In the genomic region with DNA sequence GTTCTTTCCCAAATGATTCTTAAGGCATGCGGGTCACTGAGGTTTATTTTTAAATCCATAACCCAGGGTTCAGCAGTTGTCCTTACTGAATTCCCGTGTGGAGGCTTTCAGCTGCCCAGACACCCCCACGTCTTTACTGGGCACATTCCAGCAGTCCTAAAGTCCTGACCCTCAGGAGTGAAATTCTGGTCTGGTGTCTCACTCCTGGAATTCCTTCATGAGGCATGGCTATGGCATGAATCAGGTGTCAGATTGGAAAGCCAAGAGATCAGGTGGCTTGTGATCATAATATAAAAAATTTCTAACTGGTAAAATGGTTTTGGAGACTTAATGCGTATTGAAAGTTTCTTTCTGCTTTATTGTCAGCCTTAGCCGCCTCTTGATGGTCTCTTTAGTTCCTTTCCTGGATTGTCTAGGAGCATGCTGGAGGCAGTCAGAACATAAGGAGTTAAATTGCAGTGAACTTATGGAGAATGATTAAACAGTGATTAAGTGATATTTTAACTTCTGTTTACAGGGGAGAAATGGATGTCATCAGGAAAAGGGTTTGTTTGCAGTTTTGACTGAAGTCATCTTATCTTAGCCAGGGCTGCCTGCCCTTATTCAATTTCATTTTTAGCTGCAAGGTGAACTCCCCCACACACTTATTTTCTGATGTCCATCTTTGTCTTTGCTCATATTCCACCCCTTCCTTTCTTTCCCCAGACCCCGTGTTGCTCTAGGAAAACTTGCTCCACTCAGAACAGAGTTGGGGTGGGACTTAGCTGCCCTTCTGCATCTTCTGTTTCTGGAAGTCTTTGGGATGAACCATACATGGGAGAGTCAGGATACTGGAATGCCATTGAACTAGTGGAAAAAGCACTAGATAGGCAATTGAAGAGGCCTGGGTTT, we compare ENCODE assay signal across 10 cellular contexts. TPM values are rescaled to one million over a fixed set of nuclear protein-coding genes. Genes with fewer than 3 reads are reported as not detected.
DNase-seq lines count a peak whose midpoint lies in the region; ATAC-seq and TF ChIP-seq lines count a peak whose summit lies in the region.
"Had no signal": no experiment of that assay in that cellular context is flagged by ENCODE, and none has a peak within 500 bp of the region (broad histone marks: within the 10 kb centered on the region; RNA-seq: fewer than 3 reads in every experiment).

No MANE protein-coding gene starts in this region.

- WGBS in heart left ventricle, 4 donors, result 33 to 41% (median 39%) methylated on average over 6 of the region's 6 CpGs
- WGBS in mesendoderm (ENCODE audit: extremely low coverage, insufficient coverage, low lambda C conversion rate), result no CpG with 5 or more reads among the region's 6 CpGs

- TF ChIP-seq CTCF in heart left ventricle (IDR thresholded peaks at IDR 0.05) (no peak), choroid plexus epithelial cell (conservative IDR thresholded peaks at IDR 0.05; ENCODE audit: low read depth, low read length) (no peak), A673 (conservative IDR thresholded peaks at IDR 0.05; ENCODE audit: low read depth, low read length) (no peak)
- TF ChIP-seq CTCF in activated CD8-positive, alpha-beta T cell treated with anti-CD3 and anti-CD28 coated beads for 36 hours (IDR thresholded peaks at IDR 0.05), result no peak

- no peak overlapping the region for H2BK15ac ChIP-seq in mesendoderm (replicated peaks; ENCODE audit: low read depth)

- no peak overlapping the region for H3K23ac ChIP-seq in mesendoderm (ENCODE audit: low read length)

- CTCF ChIA-PET in A673 (lab: Charles Lee), result no interaction called here
- CTCF ChIA-PET in activated CD8-positive, alpha-beta T cell treated with anti-CD3 and anti-CD28 coated beads for 36 hours (lab: Charles Lee), result interaction anchor here (0.7 to 1.3 kb wide), 4 partner anchors 13 to 87 kb away, joined by 3 read pairs; no protein-coding TSS in a partner anchor

- no peak overlapping the region for H3K4me3 Mint-ChIP-seq in activated CD8-positive, alpha-beta T cell treated with anti-CD3 and anti-CD28 coated beads for 36 hours

- peak overlapping the region; percentile 39 for H3K18ac ChIP-seq in mesendoderm (ENCODE audit: low read length)

- no peak overlapping the region for H3K4ac ChIP-seq in mesendoderm (ENCODE audit: low read depth, low read length)

- H3K27ac ChIP-seq in heart left ventricle (peak overlapping the region in 10 of 12 donors; percentile 17 to 66 (median 37)), mesendoderm (ENCODE audit: low read depth, low read length) (no peak overlapping the region), A673 (ENCODE audit: low read depth, low read length, poor library complexity, severe bottlenecking) (no peak overlapping the region)

- intact Hi-C loops in heart left ventricle (cut with DNase I), result loop anchor here in 1 of 10 donors (5.0 kb wide), 1 partner anchor 36 kb away; no protein-coding TSS in a partner anchor
- intact Hi-C loops in cardiac septum (cut with DNase I), result no loop called here
- intact Hi-C loops in A673 (cut with micrococcal nuclease; ENCODE audit: unreplicated experiment), result no loop called here
- intact Hi-C loops in activated CD8-positive, alpha-beta T cell treated with anti-CD3 and anti-CD28 coated beads for 36 hours (cut with micrococcal nuclease), result no loop called here

- H3K36me3 ChIP-seq in heart left ventricle (no peaks in the 10 kb centered on the region), mesendoderm (ENCODE audit: control insufficient read depth, insufficient read depth, low read length) (no peaks in the 10 kb centered on the region), A673 (ENCODE audit: insufficient read depth, low read length, poor library complexity, severe bottlenecking) (no peaks in the 10 kb centered on the region)
- H3K36me3 ChIP-seq: ascending aorta had no signal

- H3K27me3 Mint-ChIP-seq in activated CD8-positive, alpha-beta T cell treated with anti-CD3 and anti-CD28 coated beads for 36 hours, result no peaks in the 10 kb centered on the region

- no peak for TF ChIP-seq POLR2A in heart left ventricle (IDR thresholded peaks at IDR 0.05)

- DNase-seq in heart left ventricle (no peak), cardiac septum (ENCODE audit: low spot score) (no peak), choroid plexus epithelial cell (ENCODE audit: low read depth) (peak; percentile 83), mesendoderm (peak; percentile 78), A673 (ENCODE audit: low spot score) (no peak), pons (ENCODE audit: low spot score) (no peak)
- DNase-seq in activated CD8-positive, alpha-beta T cell treated with anti-CD3 and anti-CD28 coated beads for 36 hours, result no peak
- DNase-seq: NCI-H1694 treated with DMSO at 0.1 percent for 48 hours had no signal

- H3K79me2 ChIP-seq in mesendoderm (ENCODE audit: control insufficient read depth, insufficient read depth, low read length), result peaks cover 18% of the 10 kb centered on the region

- ATAC-seq in heart left ventricle (peak in 1 of 4 donors; percentile 50), HG02970 (IDR thresholded peaks at IDR 0.05; ENCODE audit: low FRiP score, unreplicated experiment) (no peak)
- no peak for ATAC-seq in activated CD8-positive, alpha-beta T cell treated with anti-CD3 and anti-CD28 coated beads for 36 hours

- H2AK5ac ChIP-seq in mesendoderm (ENCODE audit: low read length), result no peak overlapping the region

- peaks cover 11% of the 10 kb centered on the region for H3K4me1 Mint-ChIP-seq in activated CD8-positive, alpha-beta T cell treated with anti-CD3 and anti-CD28 coated beads for 36 hours (ENCODE audit: low read depth)

- BruUV-seq in A673 (replicated peaks; lab: Mats Ljungman, UMichigan), result no TSS peak

- H2BK5ac ChIP-seq in mesendoderm (ENCODE audit: low read length), result no peak overlapping the region

- H4K5ac ChIP-seq in mesendoderm (ENCODE audit: low read length), result no peak overlapping the region

- no peak overlapping the region for H2BK120ac ChIP-seq in mesendoderm (ENCODE audit: low read depth, low read length)

- no peak overlapping the region for H3K27ac Mint-ChIP-seq in activated CD8-positive, alpha-beta T cell treated with anti-CD3 and anti-CD28 coated beads for 36 hours

- no peak overlapping the region for H4K8ac ChIP-seq in mesendoderm (ENCODE audit: low read depth, low read length)

- POLR2A ChIA-PET in A673 (lab: Charles Lee; ENCODE audit: low non-redundant PET), result no interaction called here
- POLR2A ChIA-PET in activated CD8-positive, alpha-beta T cell treated with anti-CD3 and anti-CD28 coated beads for 36 hours (lab: Charles Lee), result no interaction called here

- no peak overlapping the region for H3K4me3 ChIP-seq in heart left ventricle
- H3K4me3 ChIP-seq in choroid plexus epithelial cell (ENCODE audit: low read depth, low read length), result no peak overlapping the region
- H3K4me3 ChIP-seq in mesendoderm (ENCODE audit: low read length), result no peak overlapping the region
- no peak overlapping the region for H3K4me3 ChIP-seq in A673 (ENCODE audit: low read depth, low read length, poor library complexity, severe bottlenecking)
- H3K4me3 ChIP-seq: ascending aorta had no signal

- no peaks in the 10 kb centered on the region for H3K36me3 Mint-ChIP-seq in activated CD8-positive, alpha-beta T cell treated with anti-CD3 and anti-CD28 coated beads for 36 hours (ENCODE audit: low read depth)

- H3K27me3 ChIP-seq in heart left ventricle, result no peaks in the 10 kb centered on the region
- H3K27me3 ChIP-seq in mesendoderm (ENCODE audit: insufficient read depth, low read length, poor library complexity), result no peaks in the 10 kb centered on the region
- no peaks in the 10 kb centered on the region for H3K27me3 ChIP-seq in A673 (replicated peaks; ENCODE audit: insufficient read depth, low read depth, low read length, poor library complexity)
- H3K27me3 ChIP-seq: ascending aorta had no signal

- no peaks in the 10 kb centered on the region for H3K9me3 ChIP-seq in heart left ventricle
- H3K9me3 ChIP-seq in A673 (ENCODE audit: low read depth, low read length, poor library complexity, severe bottlenecking), result no peaks in the 10 kb centered on the region
- H3K9me3 ChIP-seq: ascending aorta had no signal

- no peak overlapping the region for H3K9ac ChIP-seq in mesendoderm (ENCODE audit: low read length)

- H3K56ac ChIP-seq in mesendoderm (ENCODE audit: low read length), result peak overlapping the region; percentile 40

- H3K4me1 ChIP-seq in heart left ventricle, result peaks cover 9 to 53% (median 41%) of the 10 kb centered on the region in 12 donors
- H3K4me1 ChIP-seq in mesendoderm (ENCODE audit: control insufficient read depth, low read depth, low read length), result peaks cover 2% of the 10 kb centered on the region
- peaks cover 50% of the 10 kb centered on the region for H3K4me1 ChIP-seq in A673 (ENCODE audit: insufficient read depth, low read length, poor library complexity, severe bottlenecking)

- H3K79me1 ChIP-seq in mesendoderm (ENCODE audit: low read length), result peaks cover 4% of the 10 kb centered on the region

- no peaks in the 10 kb centered on the region for H3K9me3 Mint-ChIP-seq in activated CD8-positive, alpha-beta T cell treated with anti-CD3 and anti-CD28 coated beads for 36 hours

- no peak overlapping the region for H3K4me2 ChIP-seq in mesendoderm (ENCODE audit: low read length)

RNA-seq across cellular contexts. Expression of gene MACF1, which starts 25.7 kb away (rescaled TPM):
- total RNA-seq in heart left ventricle (100 to 1,000 TPM; 183 to 436 (median 290) TPM), cardiac septum (331 TPM), A673 (2021) (261 and 265 TPM in 2 replicates)
- polyA plus RNA-seq in heart left ventricle, result 100 to 1,000 TPM; 102 to 120 TPM
- 104 TPM for polyA plus RNA-seq in mesendoderm (2013, experiment 1 of 2)
- 101 TPM for polyA plus RNA-seq in mesendoderm (2013, experiment 2 of 2)
- total RNA-seq in activated CD8-positive, alpha-beta T cell treated with anti-CD3 and anti-CD28 coated beads for 36 hours, result 100 to 1,000 TPM; 201 to 215 TPM

Comparison
In these comparisons a context has a peak if more than half of its experiments do, and no peak if none do; other contexts are left out.
1. DNase-seq: peak in choroid plexus epithelial cell (single experiment) and mesendoderm (single experiment); none in heart left ventricle (0 of 5), cardiac septum (single experiment), A673 (single experiment), pons (single experiment) and activated CD8-positive, alpha-beta T cell treated with anti-CD3 and anti-CD28 coated beads for 36 hours (single experiment).
2. H3K27ac ChIP-seq: peak in heart left ventricle (10 of 12); none in mesendoderm (single experiment) and A673 (single experiment).